In the genomic region with DNA sequence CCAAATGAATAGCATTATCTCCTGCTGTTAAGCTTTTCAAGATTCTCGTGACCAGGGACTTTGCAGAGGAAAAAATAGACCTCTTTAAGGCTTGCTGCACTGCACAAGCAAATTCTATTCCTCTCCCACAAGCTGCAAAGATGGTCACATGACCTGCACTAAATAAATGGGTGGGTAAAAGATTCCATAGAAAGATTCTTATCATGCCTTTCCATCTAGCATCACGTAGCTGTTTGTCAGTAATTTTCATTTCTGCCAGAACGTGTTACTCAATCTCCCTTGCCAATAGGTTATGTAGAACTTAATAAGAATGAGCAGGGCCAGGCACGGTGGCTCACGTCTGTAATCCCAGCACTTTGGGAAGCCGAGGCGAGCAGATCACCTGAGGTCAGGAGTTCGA, we compare ENCODE assay signal across 2 cellular contexts.
TF ChIP-seq lines count a peak whose summit lies in the region.

No MANE protein-coding gene starts in this region.

TF ChIP-seq in SK-N-SH, 30 proteins besides CTCF, POLR2A, EP300 and RAD21 (continued from another document):
- TF ChIP-seq, protein P1, sequence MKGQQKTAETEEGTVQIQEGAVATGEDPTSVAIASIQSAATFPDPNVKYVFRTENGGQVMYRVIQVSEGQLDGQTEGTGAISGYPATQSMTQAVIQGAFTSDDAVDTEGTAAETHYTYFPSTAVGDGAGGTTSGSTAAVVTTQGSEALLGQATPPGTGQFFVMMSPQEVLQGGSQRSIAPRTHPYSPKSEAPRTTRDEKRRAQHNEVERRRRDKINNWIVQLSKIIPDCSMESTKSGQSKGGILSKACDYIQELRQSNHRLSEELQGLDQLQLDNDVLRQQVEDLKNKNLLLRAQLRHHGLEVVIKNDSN (IDR thresholded peaks at IDR 0.05; ENCODE audit: borderline replicate concordance, low read depth): peak; percentile 70; the same call in 1 of the 2 replicates
- TF ChIP-seq RXRA (IDR thresholded peaks at IDR 0.05; ENCODE audit: borderline replicate concordance, low read depth): no peak

TF ChIP-seq in HEK293T, 16 proteins besides CTCF, POLR2A, EP300 and RAD21 (continued from another document):
- TF ChIP-seq HDGF (IDR thresholded peaks at IDR 0.05; ENCODE audit: borderline replicate concordance): no peak
- TF ChIP-seq NFRKB (IDR thresholded peaks at IDR 0.05): no peak
- no peak for TF ChIP-seq ZNF384 (IDR thresholded peaks at IDR 0.05)
- TF ChIP-seq TARDBP (IDR thresholded peaks at IDR 0.05): no peak
- TF ChIP-seq ELF4 (IDR thresholded peaks at IDR 0.05): no peak
- no peak for TF ChIP-seq LEF1 (IDR thresholded peaks at IDR 0.05; ENCODE audit: borderline replicate concordance)
- no peak for TF ChIP-seq FOXA1 (IDR thresholded peaks at IDR 0.05)
- no peak for TF ChIP-seq ARNT (IDR thresholded peaks at IDR 0.05)
- no peak for TF ChIP-seq BHLHE40 (IDR thresholded peaks at IDR 0.05; ENCODE audit: borderline replicate concordance)
- TF ChIP-seq L3MBTL2 (conservative IDR thresholded peaks at IDR 0.05): no peak
- no peak for TF ChIP-seq SUZ12 (IDR thresholded peaks at IDR 0.05)
